ENCODE assay signal across 1 cellular context in genomic region chr19:32971012-32971595, GRCh38.
TF ChIP-seq lines count a peak whose summit lies in the region.

No MANE protein-coding gene starts in this region.

TF ChIP-seq in H1, 55 proteins besides CTCF, POLR2A, EP300 and RAD21:
- no peak for TF ChIP-seq CREB1 (IDR thresholded peaks at IDR 0.05)
- TF ChIP-seq SAP30 (IDR thresholded peaks at IDR 0.05; ENCODE audit: insufficient read depth, insufficient replicate concordance, low read length): no peak
- no peak for TF ChIP-seq RNF2 (IDR thresholded peaks at IDR 0.05; ENCODE audit: borderline replicate concordance, low read depth, low read length, missing control alignments, poor library complexity, severe bottlenecking)
- TF ChIP-seq, protein P1, sequence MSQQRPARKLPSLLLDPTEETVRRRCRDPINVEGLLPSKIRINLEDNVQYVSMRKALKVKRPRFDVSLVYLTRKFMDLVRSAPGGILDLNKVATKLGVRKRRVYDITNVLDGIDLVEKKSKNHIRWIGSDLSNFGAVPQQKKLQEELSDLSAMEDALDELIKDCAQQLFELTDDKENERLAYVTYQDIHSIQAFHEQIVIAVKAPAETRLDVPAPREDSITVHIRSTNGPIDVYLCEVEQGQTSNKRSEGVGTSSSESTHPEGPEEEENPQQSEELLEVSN (IDR thresholded peaks at IDR 0.05): no peak
- TF ChIP-seq SUZ12 (IDR thresholded peaks at IDR 0.05; ENCODE audit: low read length): no peak
- no peak for TF ChIP-seq BACH1 (IDR thresholded peaks at IDR 0.05; ENCODE audit: low read length)
- TF ChIP-seq PHF8 (conservative IDR thresholded peaks at IDR 0.05; ENCODE audit: low read depth, low read length): no peak
- no peak for TF ChIP-seq SIRT6 (IDR thresholded peaks at IDR 0.05; ENCODE audit: low read length)
- TF ChIP-seq TCF12 (IDR thresholded peaks at IDR 0.05; ENCODE audit: low read depth, low read length): no peak
- TF ChIP-seq HDAC2 (IDR thresholded peaks at IDR 0.05; ENCODE audit: borderline replicate concordance in 1 of 2, low read depth in 2 of 2, low read length in 2 of 2): no peak
- TF ChIP-seq, protein P2, sequence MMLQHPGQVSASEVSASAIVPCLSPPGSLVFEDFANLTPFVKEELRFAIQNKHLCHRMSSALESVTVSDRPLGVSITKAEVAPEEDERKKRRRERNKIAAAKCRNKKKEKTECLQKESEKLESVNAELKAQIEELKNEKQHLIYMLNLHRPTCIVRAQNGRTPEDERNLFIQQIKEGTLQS (IDR thresholded peaks at IDR 0.05; ENCODE audit: insufficient read depth, low read depth, low read length): no peak
- TF ChIP-seq CEBPB (IDR thresholded peaks at IDR 0.05; ENCODE audit: low read depth, low read length): no peak
- no peak for TF ChIP-seq JUN (IDR thresholded peaks at IDR 0.05; ENCODE audit: low read depth, low read length)
- TF ChIP-seq NANOG (IDR thresholded peaks at IDR 0.05; ENCODE audit: insufficient read depth, low read depth, low read length, poor library complexity, severe bottlenecking): no peak
- no peak for TF ChIP-seq TEAD4 (IDR thresholded peaks at IDR 0.05; ENCODE audit: low read depth, low read length)
- TF ChIP-seq, protein P3, sequence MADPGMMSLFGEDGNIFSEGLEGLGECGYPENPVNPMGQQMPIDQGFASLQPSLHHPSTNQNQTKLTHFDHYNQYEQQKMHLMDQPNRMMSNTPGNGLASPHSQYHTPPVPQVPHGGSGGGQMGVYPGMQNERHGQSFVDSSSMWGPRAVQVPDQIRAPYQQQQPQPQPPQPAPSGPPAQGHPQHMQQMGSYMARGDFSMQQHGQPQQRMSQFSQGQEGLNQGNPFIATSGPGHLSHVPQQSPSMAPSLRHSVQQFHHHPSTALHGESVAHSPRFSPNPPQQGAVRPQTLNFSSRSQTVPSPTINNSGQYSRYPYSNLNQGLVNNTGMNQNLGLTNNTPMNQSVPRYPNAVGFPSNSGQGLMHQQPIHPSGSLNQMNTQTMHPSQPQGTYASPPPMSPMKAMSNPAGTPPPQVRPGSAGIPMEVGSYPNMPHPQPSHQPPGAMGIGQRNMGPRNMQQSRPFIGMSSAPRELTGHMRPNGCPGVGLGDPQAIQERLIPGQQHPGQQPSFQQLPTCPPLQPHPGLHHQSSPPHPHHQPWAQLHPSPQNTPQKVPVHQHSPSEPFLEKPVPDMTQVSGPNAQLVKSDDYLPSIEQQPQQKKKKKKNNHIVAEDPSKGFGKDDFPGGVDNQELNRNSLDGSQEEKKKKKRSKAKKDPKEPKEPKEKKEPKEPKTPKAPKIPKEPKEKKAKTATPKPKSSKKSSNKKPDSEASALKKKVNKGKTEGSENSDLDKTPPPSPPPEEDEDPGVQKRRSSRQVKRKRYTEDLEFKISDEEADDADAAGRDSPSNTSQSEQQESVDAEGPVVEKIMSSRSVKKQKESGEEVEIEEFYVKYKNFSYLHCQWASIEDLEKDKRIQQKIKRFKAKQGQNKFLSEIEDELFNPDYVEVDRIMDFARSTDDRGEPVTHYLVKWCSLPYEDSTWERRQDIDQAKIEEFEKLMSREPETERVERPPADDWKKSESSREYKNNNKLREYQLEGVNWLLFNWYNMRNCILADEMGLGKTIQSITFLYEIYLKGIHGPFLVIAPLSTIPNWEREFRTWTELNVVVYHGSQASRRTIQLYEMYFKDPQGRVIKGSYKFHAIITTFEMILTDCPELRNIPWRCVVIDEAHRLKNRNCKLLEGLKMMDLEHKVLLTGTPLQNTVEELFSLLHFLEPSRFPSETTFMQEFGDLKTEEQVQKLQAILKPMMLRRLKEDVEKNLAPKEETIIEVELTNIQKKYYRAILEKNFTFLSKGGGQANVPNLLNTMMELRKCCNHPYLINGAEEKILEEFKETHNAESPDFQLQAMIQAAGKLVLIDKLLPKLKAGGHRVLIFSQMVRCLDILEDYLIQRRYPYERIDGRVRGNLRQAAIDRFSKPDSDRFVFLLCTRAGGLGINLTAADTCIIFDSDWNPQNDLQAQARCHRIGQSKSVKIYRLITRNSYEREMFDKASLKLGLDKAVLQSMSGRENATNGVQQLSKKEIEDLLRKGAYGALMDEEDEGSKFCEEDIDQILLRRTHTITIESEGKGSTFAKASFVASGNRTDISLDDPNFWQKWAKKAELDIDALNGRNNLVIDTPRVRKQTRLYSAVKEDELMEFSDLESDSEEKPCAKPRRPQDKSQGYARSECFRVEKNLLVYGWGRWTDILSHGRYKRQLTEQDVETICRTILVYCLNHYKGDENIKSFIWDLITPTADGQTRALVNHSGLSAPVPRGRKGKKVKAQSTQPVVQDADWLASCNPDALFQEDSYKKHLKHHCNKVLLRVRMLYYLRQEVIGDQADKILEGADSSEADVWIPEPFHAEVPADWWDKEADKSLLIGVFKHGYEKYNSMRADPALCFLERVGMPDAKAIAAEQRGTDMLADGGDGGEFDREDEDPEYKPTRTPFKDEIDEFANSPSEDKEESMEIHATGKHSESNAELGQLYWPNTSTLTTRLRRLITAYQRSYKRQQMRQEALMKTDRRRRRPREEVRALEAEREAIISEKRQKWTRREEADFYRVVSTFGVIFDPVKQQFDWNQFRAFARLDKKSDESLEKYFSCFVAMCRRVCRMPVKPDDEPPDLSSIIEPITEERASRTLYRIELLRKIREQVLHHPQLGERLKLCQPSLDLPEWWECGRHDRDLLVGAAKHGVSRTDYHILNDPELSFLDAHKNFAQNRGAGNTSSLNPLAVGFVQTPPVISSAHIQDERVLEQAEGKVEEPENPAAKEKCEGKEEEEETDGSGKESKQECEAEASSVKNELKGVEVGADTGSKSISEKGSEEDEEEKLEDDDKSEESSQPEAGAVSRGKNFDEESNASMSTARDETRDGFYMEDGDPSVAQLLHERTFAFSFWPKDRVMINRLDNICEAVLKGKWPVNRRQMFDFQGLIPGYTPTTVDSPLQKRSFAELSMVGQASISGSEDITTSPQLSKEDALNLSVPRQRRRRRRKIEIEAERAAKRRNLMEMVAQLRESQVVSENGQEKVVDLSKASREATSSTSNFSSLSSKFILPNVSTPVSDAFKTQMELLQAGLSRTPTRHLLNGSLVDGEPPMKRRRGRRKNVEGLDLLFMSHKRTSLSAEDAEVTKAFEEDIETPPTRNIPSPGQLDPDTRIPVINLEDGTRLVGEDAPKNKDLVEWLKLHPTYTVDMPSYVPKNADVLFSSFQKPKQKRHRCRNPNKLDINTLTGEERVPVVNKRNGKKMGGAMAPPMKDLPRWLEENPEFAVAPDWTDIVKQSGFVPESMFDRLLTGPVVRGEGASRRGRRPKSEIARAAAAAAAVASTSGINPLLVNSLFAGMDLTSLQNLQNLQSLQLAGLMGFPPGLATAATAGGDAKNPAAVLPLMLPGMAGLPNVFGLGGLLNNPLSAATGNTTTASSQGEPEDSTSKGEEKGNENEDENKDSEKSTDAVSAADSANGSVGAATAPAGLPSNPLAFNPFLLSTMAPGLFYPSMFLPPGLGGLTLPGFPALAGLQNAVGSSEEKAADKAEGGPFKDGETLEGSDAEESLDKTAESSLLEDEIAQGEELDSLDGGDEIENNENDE (IDR thresholded peaks at IDR 0.05; ENCODE audit: insufficient replicate concordance, low read length): no peak
- TF ChIP-seq KDM1A (IDR thresholded peaks at IDR 0.05; ENCODE audit: borderline replicate concordance, low read length): no peak
- TF ChIP-seq POLR2AphosphoS5 (IDR thresholded peaks at IDR 0.05; ENCODE audit: low read depth, low read length): no peak
- TF ChIP-seq, protein P4, sequence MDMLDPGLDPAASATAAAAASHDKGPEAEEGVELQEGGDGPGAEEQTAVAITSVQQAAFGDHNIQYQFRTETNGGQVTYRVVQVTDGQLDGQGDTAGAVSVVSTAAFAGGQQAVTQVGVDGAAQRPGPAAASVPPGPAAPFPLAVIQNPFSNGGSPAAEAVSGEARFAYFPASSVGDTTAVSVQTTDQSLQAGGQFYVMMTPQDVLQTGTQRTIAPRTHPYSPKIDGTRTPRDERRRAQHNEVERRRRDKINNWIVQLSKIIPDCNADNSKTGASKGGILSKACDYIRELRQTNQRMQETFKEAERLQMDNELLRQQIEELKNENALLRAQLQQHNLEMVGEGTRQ (IDR thresholded peaks at IDR 0.05; ENCODE audit: low read length): no peak
